In the genomic region with DNA sequence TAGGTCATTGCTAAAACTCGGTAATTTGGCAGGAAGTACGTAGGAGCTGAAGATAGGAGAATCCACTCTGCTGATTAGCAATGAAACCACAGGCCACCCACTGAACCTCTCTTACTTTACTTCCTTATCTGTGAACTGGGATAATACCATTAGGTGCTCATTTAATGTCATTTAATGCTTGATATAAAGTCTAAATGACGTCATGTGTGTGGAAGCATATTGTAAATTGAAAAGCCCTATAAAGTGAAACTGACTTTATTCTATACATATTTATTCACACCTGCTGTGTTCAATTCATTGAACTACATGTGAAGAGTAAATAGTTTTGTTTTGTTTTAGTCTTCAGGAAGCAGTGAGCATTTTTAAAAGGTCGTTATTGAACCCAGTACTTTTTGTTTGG, we compare ENCODE assay signal across 8 cellular contexts.
"Had no signal": no experiment of that assay in that cellular context is flagged by ENCODE, and none has a peak within 500 bp of the region (broad histone marks: within the 10 kb centered on the region; RNA-seq: fewer than 3 reads in every experiment).

No MANE protein-coding gene starts in this region.

- H2AFZ ChIP-seq: GM23248 had no signal

- H3K27ac ChIP-seq: GM23248, HL-60 had no signal

- ATAC-seq: HCT116, K562 had no signal

- H3K4me3 ChIP-seq: GM23248, HAP-1, K562 had no signal

- DNase-seq: GM23248, GOT3, H7, IMR-90 had no signal

- FAIRE-seq: K562 had no signal

- H3K4me1 ChIP-seq: HAP-1 had no signal

- H3K36me3 ChIP-seq: HAP-1 had no signal

- H3K9me3 ChIP-seq: HAP-1 had no signal

- H3K9ac ChIP-seq: GM23248 had no signal
